Comparison of ENCODE assay signal across 35 cellular contexts in genomic region chr4:162443510-162443909, GRCh38.
DNase-seq lines count a peak whose midpoint lies in the region; ATAC-seq and TF ChIP-seq lines count a peak whose summit lies in the region.
"Had no signal": no experiment of that assay in that cellular context is flagged by ENCODE, and none has a peak within 500 bp of the region (broad histone marks: within the 10 kb centered on the region; RNA-seq: fewer than 3 reads in every experiment).

No MANE protein-coding gene starts in this region.

- RAD21 ChIA-PET in HCT116 (lab: Charles Lee; ENCODE audit: low non-redundant PET in 1 of 2, low total read pairs in 2 of 2, uncharacterized antibody in 2 of 2, unreplicated experiment in 2 of 2): interaction anchor here in 1 of 2 experiments (0.7 kb wide), 1 partner anchor 300 kb away, joined by 4 read pairs; no protein-coding TSS in a partner anchor

- H3K9me2 ChIP-seq in HCT116 (ENCODE audit: insufficient read depth) (no peaks in the 10 kb centered on the region), neural cell (ENCODE audit: insufficient read depth, low read length) (no peaks in the 10 kb centered on the region)

- intact Hi-C loops in HCT116 (cut with micrococcal nuclease): no loop called here
- intact Hi-C loops in activated T-helper 2 cell treated with anti-CD3 and anti-CD28 coated beads, Interferon-gamma antibody, Interleukin-2, Interleukin-4, amounts not matched to agents 10 μg/mL and 5 μg/mL and 100 μg/mL, durations not matched to agents 14 hours and 24 hours and 36 hours (cut with micrococcal nuclease): no loop called here

- TF ChIP-seq POLR2A in HCT116 (IDR thresholded peaks at IDR 0.05; ENCODE audit: borderline replicate concordance, extremely low read depth, insufficient read depth, insufficient read length): no peak

- POLR2A ChIA-PET in HCT116 (lab: Charles Lee) (no interaction called here), HEK293T (lab: Yijun Ruan, JAX) (no interaction called here)

- H3K36me3 Mint-ChIP-seq in endodermal cell (ENCODE audit: low read depth): no peaks in the 10 kb centered on the region
- H3K36me3 Mint-ChIP-seq in activated T-helper 2 cell treated with anti-CD3 and anti-CD28 coated beads, Interferon-gamma antibody, Interleukin-2, Interleukin-4, amounts not matched to agents 10 μg/mL and 5 μg/mL and 100 μg/mL, durations not matched to agents 14 hours and 24 hours and 36 hours (ENCODE audit: low read depth): no peaks in the 10 kb centered on the region
- H3K36me3 Mint-ChIP-seq: CD14-positive monocyte; CD4-positive, alpha-beta memory T cell; CD4-positive, CD25-positive, alpha-beta regulatory T cell; CD8-positive, alpha-beta memory T cell; CD8-positive, alpha-beta T cell had no signal

- H4K20me1 ChIP-seq in HCT116 (ENCODE audit: insufficient read depth) (no peaks in the 10 kb centered on the region), OCI-LY3 (ENCODE audit: insufficient read depth, low read length) (no peaks in the 10 kb centered on the region), neural cell (ENCODE audit: insufficient read depth) (no peaks in the 10 kb centered on the region), smooth muscle cell (ENCODE audit: low read depth) (no peaks in the 10 kb centered on the region)
- H4K20me1 ChIP-seq: BLaER1; BLaER1 treated with 17β-estradiol and CSF1 and Interleukin-3, amounts not matched to agents 10 nM and 100 nM had no signal

- H3K27ac Mint-ChIP-seq in endodermal cell: no peak overlapping the region
- H3K27ac Mint-ChIP-seq in activated T-helper 2 cell treated with anti-CD3 and anti-CD28 coated beads, Interferon-gamma antibody, Interleukin-2, Interleukin-4, amounts not matched to agents 10 μg/mL and 5 μg/mL and 100 μg/mL, durations not matched to agents 14 hours and 24 hours and 36 hours: no peak overlapping the region
- H3K27ac Mint-ChIP-seq: B cell; CD14-positive monocyte; CD4-positive, alpha-beta memory T cell; CD4-positive, alpha-beta T cell; CD4-positive, CD25-positive, alpha-beta regulatory T cell; CD8-positive, alpha-beta memory T cell; CD8-positive, alpha-beta T cell had no signal

- H3K4me3 ChIP-seq in HCT116 (replicated peaks in 1 of 2; ENCODE audit: low read depth in 1 of 2, low read length in 2 of 2): no peak overlapping the region
- H3K4me3 ChIP-seq in OCI-LY3 (ENCODE audit: low read length): no peak overlapping the region
- H3K4me3 ChIP-seq in neural cell (ENCODE audit: low read length): no peak overlapping the region
- no peak overlapping the region for H3K4me3 ChIP-seq in endodermal cell (ENCODE audit: low read length)
- H3K4me3 ChIP-seq in smooth muscle cell: no peak overlapping the region
- H3K4me3 ChIP-seq: A549; BLaER1; BLaER1 treated with 17β-estradiol and CSF1 and Interleukin-3, amounts not matched to agents 10 nM and 100 nM had no signal

- H3K4me2 ChIP-seq in HCT116 (ENCODE audit: low read length) (no peak overlapping the region), OCI-LY3 (ENCODE audit: low read length) (no peak overlapping the region), neural cell (ENCODE audit: low read length) (no peak overlapping the region), smooth muscle cell (no peak overlapping the region)
- H3K4me2 ChIP-seq: A549; BLaER1; BLaER1 treated with 17β-estradiol and CSF1 and Interleukin-3, amounts not matched to agents 10 nM and 100 nM had no signal

- H3K9ac ChIP-seq in HCT116 (ENCODE audit: low read length) (no peak overlapping the region), OCI-LY3 (ENCODE audit: low read length) (no peak overlapping the region), neural cell (ENCODE audit: low read length) (no peak overlapping the region), endodermal cell (ENCODE audit: extremely low read depth, low read length, poor library complexity, severe bottlenecking) (no peak overlapping the region), smooth muscle cell (ENCODE audit: low read depth) (no peak overlapping the region)
- H3K9ac ChIP-seq: BLaER1; BLaER1 treated with 17β-estradiol and CSF1 and Interleukin-3, amounts not matched to agents 10 nM and 100 nM had no signal

- H3F3A ChIP-seq in neural cell (ENCODE audit: insufficient read depth, low read length, poor library complexity, severe bottlenecking): no peaks in the 10 kb centered on the region
- no peaks in the 10 kb centered on the region for H3F3A ChIP-seq in smooth muscle cell (ENCODE audit: low read depth)

- H2AFZ ChIP-seq in HCT116 (ENCODE audit: low read depth, low read length, poor library complexity, severe bottlenecking) (peak overlapping the region; percentile 13), OCI-LY3 (ENCODE audit: low read depth, low read length) (no peak overlapping the region), neural cell (ENCODE audit: low read depth, low read length) (no peak overlapping the region), smooth muscle cell (ENCODE audit: low read depth) (no peak overlapping the region)

- peak; percentile 93 for TF ChIP-seq EP300 in neural cell (conservative IDR thresholded peaks at IDR 0.05; ENCODE audit: poor library complexity, severe bottlenecking)

- 87 to 89% methylated on average over 2 of the region's 2 CpGs for WGBS in endodermal cell (ENCODE audit: insufficient coverage in 1 of 2, insufficient read length in 1 of 2), 2 experiments
- 70% methylated on average over 2 of the region's 2 CpGs for WGBS in smooth muscle cell (ENCODE audit: low lambda C conversion rate)

- no peaks in the 10 kb centered on the region for H3K27me3 Mint-ChIP-seq in endodermal cell (ENCODE audit: insufficient read depth)
- no peaks in the 10 kb centered on the region for H3K27me3 Mint-ChIP-seq in activated T-helper 2 cell treated with anti-CD3 and anti-CD28 coated beads, Interferon-gamma antibody, Interleukin-2, Interleukin-4, amounts not matched to agents 10 μg/mL and 5 μg/mL and 100 μg/mL, durations not matched to agents 14 hours and 24 hours and 36 hours (ENCODE audit: low read depth)
- H3K27me3 Mint-ChIP-seq: B cell; CD4-positive, alpha-beta memory T cell; CD4-positive, alpha-beta T cell; CD4-positive, CD25-positive, alpha-beta regulatory T cell; CD8-positive, alpha-beta memory T cell had no signal

- no peaks in the 10 kb centered on the region for H3K4me1 Mint-ChIP-seq in endodermal cell
- no peaks in the 10 kb centered on the region for H3K4me1 Mint-ChIP-seq in activated T-helper 2 cell treated with anti-CD3 and anti-CD28 coated beads, Interferon-gamma antibody, Interleukin-2, Interleukin-4, amounts not matched to agents 10 μg/mL and 5 μg/mL and 100 μg/mL, durations not matched to agents 14 hours and 24 hours and 36 hours (ENCODE audit: low read depth)
- H3K4me1 Mint-ChIP-seq: B cell; CD14-positive monocyte; CD4-positive, alpha-beta memory T cell; CD4-positive, CD25-positive, alpha-beta regulatory T cell; CD8-positive, alpha-beta memory T cell had no signal

- H3K4me1 ChIP-seq in HCT116 (ENCODE audit: control insufficient read depth in 1 of 2, insufficient read depth in 2 of 2, low read length in 2 of 2): no peaks in the 10 kb centered on the region
- no peaks in the 10 kb centered on the region for H3K4me1 ChIP-seq in OCI-LY3 (ENCODE audit: low read length)
- no peaks in the 10 kb centered on the region for H3K4me1 ChIP-seq in endodermal cell (ENCODE audit: control insufficient read depth, insufficient read depth, low read length)
- H3K4me1 ChIP-seq in smooth muscle cell (ENCODE audit: low read depth): no peaks in the 10 kb centered on the region
- H3K4me1 ChIP-seq: A549; BE2C; BLaER1; BLaER1 treated with 17β-estradiol and CSF1 and Interleukin-3, amounts not matched to agents 10 nM and 100 nM; Caco-2 had no signal

- H3K27me3 ChIP-seq in HCT116 (ENCODE audit: insufficient read depth, low read length): no peaks in the 10 kb centered on the region
- H3K27me3 ChIP-seq in OCI-LY3 (ENCODE audit: low read depth, low read length): no peaks in the 10 kb centered on the region
- H3K27me3 ChIP-seq in neural cell (ENCODE audit: insufficient read depth, low read depth, low read length): no peaks in the 10 kb centered on the region
- no peaks in the 10 kb centered on the region for H3K27me3 ChIP-seq in endodermal cell (ENCODE audit: control insufficient read depth, insufficient read depth, low read length, poor library complexity, severe bottlenecking)
- H3K27me3 ChIP-seq in smooth muscle cell (ENCODE audit: low read depth): peaks cover 5% of the 10 kb centered on the region
- H3K27me3 ChIP-seq: BE2C; BLaER1; BLaER1 treated with 17β-estradiol and CSF1 and Interleukin-3, amounts not matched to agents 10 nM and 100 nM had no signal

- CTCF ChIA-PET in HCT116 (lab: Charles Lee): no interaction called here
- CTCF ChIA-PET in HEK293T (lab: Yijun Ruan, JAX): no interaction called here

- DNase-seq in HCT116 (ENCODE audit: low read depth, low spot score) (no peak), HEK293T (ENCODE audit: extremely low spot score) (no peak), endodermal cell (no peak), medulla oblongata (ENCODE audit: extremely low spot score) (no peak), smooth muscle cell (lab: John Stamatoyannopoulos, UW; ENCODE audit: unreplicated experiment) (no peak)
- DNase-seq in activated T-helper 2 cell treated with anti-CD3 and anti-CD28 coated beads, Interferon-gamma antibody, Interleukin-2, Interleukin-4, amounts not matched to agents 10 μg/mL and 5 μg/mL and 100 μg/mL, durations not matched to agents 14 hours and 24 hours and 36 hours (ENCODE audit: low spot score): no peak
- DNase-seq: 8988T; ACHN; AML-193; BE2C; C1 segment of cervical spinal cord; Caco-2; Calu3; CD4-positive, alpha-beta memory T cell; CD4-positive, alpha-beta T cell; CD4-positive, CD25-positive, alpha-beta regulatory T cell; CD8-positive, alpha-beta memory T cell; CD8-positive, alpha-beta T cell; COR-L47; DMS 273 treated with DMSO at 0.1 percent for 48 hours; DMS153; DMS53; DMS79; DMS79 treated with DMSO at 0.1 percent for 48 hours; DND-41; EL had no signal

- ATAC-seq in HCT116: no peak
- ATAC-seq: A549; CD8-positive, alpha-beta T cell had no signal

- TF ChIP-seq CTCF in HCT116 (IDR thresholded peaks at IDR 0.05 in 2 of 3, conservative IDR thresholded peaks at IDR 0.05 in 1 of 3; ENCODE audit: borderline replicate concordance in 1 of 3, insufficient read depth in 1 of 3, low read depth in 2 of 3, low read length in 2 of 3) (no peak), OCI-LY3 (IDR thresholded peaks at IDR 0.05; ENCODE audit: low read depth, low read length) (peak; percentile 10; the same call in 1 of the 2 replicates), neural cell (IDR thresholded peaks at IDR 0.05; ENCODE audit: poor library complexity, severe bottlenecking) (no peak), endodermal cell (conservative IDR thresholded peaks at IDR 0.05) (no peak), smooth muscle cell (IDR thresholded peaks at IDR 0.05; ENCODE audit: borderline replicate concordance, insufficient read depth, poor library complexity, severe bottlenecking) (no peak)

- BruUV-seq in HCT116 (replicated peaks; lab: Mats Ljungman, UMichigan): no TSS peak

- H3K36me3 ChIP-seq in HCT116 (ENCODE audit: control insufficient read depth in 1 of 2, insufficient read depth in 2 of 2, low read length in 2 of 2): no peaks in the 10 kb centered on the region
- H3K36me3 ChIP-seq in OCI-LY3 (replicated peaks; ENCODE audit: low read depth, low read length): no peaks in the 10 kb centered on the region
- no peaks in the 10 kb centered on the region for H3K36me3 ChIP-seq in neural cell (ENCODE audit: insufficient read depth, low read length)
- no peaks in the 10 kb centered on the region for H3K36me3 ChIP-seq in endodermal cell (ENCODE audit: control insufficient read depth, insufficient read depth, low read length)
- H3K36me3 ChIP-seq in smooth muscle cell (ENCODE audit: low read depth): no peaks in the 10 kb centered on the region
- H3K36me3 ChIP-seq: BE2C; BLaER1; BLaER1 treated with 17β-estradiol and CSF1 and Interleukin-3, amounts not matched to agents 10 nM and 100 nM had no signal

- H3K9me3 ChIP-seq in HCT116 (ENCODE audit: control insufficient read depth in 1 of 2, insufficient read depth in 1 of 2, low read depth in 1 of 2, low read length in 2 of 2) (no peaks in the 10 kb centered on the region), OCI-LY3 (ENCODE audit: insufficient read depth, low read length) (no peaks in the 10 kb centered on the region), neural cell (ENCODE audit: low read length) (no peaks in the 10 kb centered on the region), endodermal cell (ENCODE audit: control insufficient read depth, low read length) (no peaks in the 10 kb centered on the region), smooth muscle cell (replicated peaks; ENCODE audit: low read depth) (no peaks in the 10 kb centered on the region)
- H3K9me3 ChIP-seq: A549; BE2C; BLaER1; BLaER1 treated with 17β-estradiol and CSF1 and Interleukin-3, amounts not matched to agents 10 nM and 100 nM; Caco-2 had no signal

- H3K4me3 Mint-ChIP-seq in endodermal cell: no peak overlapping the region
- no peak overlapping the region for H3K4me3 Mint-ChIP-seq in activated T-helper 2 cell treated with anti-CD3 and anti-CD28 coated beads, Interferon-gamma antibody, Interleukin-2, Interleukin-4, amounts not matched to agents 10 μg/mL and 5 μg/mL and 100 μg/mL, durations not matched to agents 14 hours and 24 hours and 36 hours (ENCODE audit: low read depth)
- H3K4me3 Mint-ChIP-seq: B cell; CD14-positive monocyte; CD4-positive, alpha-beta memory T cell; CD4-positive, alpha-beta T cell; CD4-positive, CD25-positive, alpha-beta regulatory T cell; CD8-positive, alpha-beta memory T cell; CD8-positive, alpha-beta T cell had no signal

- H3K9me3 Mint-ChIP-seq in endodermal cell: no peaks in the 10 kb centered on the region
- H3K9me3 Mint-ChIP-seq in activated T-helper 2 cell treated with anti-CD3 and anti-CD28 coated beads, Interferon-gamma antibody, Interleukin-2, Interleukin-4, amounts not matched to agents 10 μg/mL and 5 μg/mL and 100 μg/mL, durations not matched to agents 14 hours and 24 hours and 36 hours: no peaks in the 10 kb centered on the region
- H3K9me3 Mint-ChIP-seq: CD14-positive monocyte; CD4-positive, alpha-beta T cell had no signal

- H3K79me2 ChIP-seq in HCT116 (ENCODE audit: insufficient read depth, low read length): no peaks in the 10 kb centered on the region
- H3K79me2 ChIP-seq in OCI-LY3 (ENCODE audit: low read length): no peaks in the 10 kb centered on the region
- H3K79me2 ChIP-seq in neural cell (replicated peaks; ENCODE audit: insufficient read depth, low read length): no peaks in the 10 kb centered on the region
- no peaks in the 10 kb centered on the region for H3K79me2 ChIP-seq in smooth muscle cell (ENCODE audit: low read depth)

- TF ChIP-seq RAD21 in HCT116 (IDR thresholded peaks at IDR 0.05; ENCODE audit: low read depth) (no peak), neural cell (conservative IDR thresholded peaks at IDR 0.05) (no peak)

- H3K27ac ChIP-seq in HCT116 (ENCODE audit: low read depth, low read length): no peak overlapping the region
- no peak overlapping the region for H3K27ac ChIP-seq in OCI-LY3 (ENCODE audit: low read length)
- H3K27ac ChIP-seq in neural cell (ENCODE audit: low read length): no peak overlapping the region
- no peak overlapping the region for H3K27ac ChIP-seq in endodermal cell (ENCODE audit: low read depth, low read length)
- no peak overlapping the region for H3K27ac ChIP-seq in smooth muscle cell (ENCODE audit: low read depth)
- H3K27ac ChIP-seq: 22Rv1; A549; BLaER1; BLaER1 treated with 17β-estradiol and CSF1 and Interleukin-3, amounts not matched to agents 10 nM and 100 nM; C4-2B had no signal
